ENCODE assay signal across 2 cellular contexts in genomic region chr7:102222445-102222844, GRCh38.
TF ChIP-seq lines count a peak whose summit lies in the region.

No MANE protein-coding gene starts in this region.

TF ChIP-seq in HCT116, 20 proteins besides CTCF, POLR2A, EP300 and RAD21 (continued from another document):
- TF ChIP-seq, protein P1, sequence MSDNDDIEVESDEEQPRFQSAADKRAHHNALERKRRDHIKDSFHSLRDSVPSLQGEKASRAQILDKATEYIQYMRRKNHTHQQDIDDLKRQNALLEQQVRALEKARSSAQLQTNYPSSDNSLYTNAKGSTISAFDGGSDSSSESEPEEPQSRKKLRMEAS (IDR thresholded peaks at IDR 0.05) = no peak
- TF ChIP-seq SP1 (IDR thresholded peaks at IDR 0.05; ENCODE audit: low read depth) (no peak), ZNF274 (IDR thresholded peaks at IDR 0.05; ENCODE audit: low read depth, low read length) (no peak), SRF (IDR thresholded peaks at IDR 0.05; ENCODE audit: low read depth) (no peak), TCF7L2 (IDR thresholded peaks at IDR 0.05; ENCODE audit: borderline replicate concordance, extremely low read depth, insufficient read depth, insufficient read length) (no peak), EZH2 (IDR thresholded peaks at IDR 0.05) (no peak), EGR1 (IDR thresholded peaks at IDR 0.05; ENCODE audit: low read depth) (no peak), POLR2AphosphoS5 (IDR thresholded peaks at IDR 0.05; ENCODE audit: low read depth, low read length) (no peak), FOSL1 (IDR thresholded peaks at IDR 0.05; ENCODE audit: low read depth) (no peak), EZH2phosphoT487 (IDR thresholded peaks at IDR 0.05; ENCODE audit: borderline replicate concordance) (no peak), REST (IDR thresholded peaks at IDR 0.05; ENCODE audit: low read depth) (no peak), SIN3A (IDR thresholded peaks at IDR 0.05; ENCODE audit: low read depth) (no peak), JUND (IDR thresholded peaks at IDR 0.05) (no peak)
- TF ChIP-seq, protein P2, sequence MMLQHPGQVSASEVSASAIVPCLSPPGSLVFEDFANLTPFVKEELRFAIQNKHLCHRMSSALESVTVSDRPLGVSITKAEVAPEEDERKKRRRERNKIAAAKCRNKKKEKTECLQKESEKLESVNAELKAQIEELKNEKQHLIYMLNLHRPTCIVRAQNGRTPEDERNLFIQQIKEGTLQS (IDR thresholded peaks at IDR 0.05) = no peak

TF ChIP-seq in WTC11, 78 proteins besides CTCF, POLR2A, EP300 and RAD21 (continued from another document):
- TF ChIP-seq, protein P3, sequence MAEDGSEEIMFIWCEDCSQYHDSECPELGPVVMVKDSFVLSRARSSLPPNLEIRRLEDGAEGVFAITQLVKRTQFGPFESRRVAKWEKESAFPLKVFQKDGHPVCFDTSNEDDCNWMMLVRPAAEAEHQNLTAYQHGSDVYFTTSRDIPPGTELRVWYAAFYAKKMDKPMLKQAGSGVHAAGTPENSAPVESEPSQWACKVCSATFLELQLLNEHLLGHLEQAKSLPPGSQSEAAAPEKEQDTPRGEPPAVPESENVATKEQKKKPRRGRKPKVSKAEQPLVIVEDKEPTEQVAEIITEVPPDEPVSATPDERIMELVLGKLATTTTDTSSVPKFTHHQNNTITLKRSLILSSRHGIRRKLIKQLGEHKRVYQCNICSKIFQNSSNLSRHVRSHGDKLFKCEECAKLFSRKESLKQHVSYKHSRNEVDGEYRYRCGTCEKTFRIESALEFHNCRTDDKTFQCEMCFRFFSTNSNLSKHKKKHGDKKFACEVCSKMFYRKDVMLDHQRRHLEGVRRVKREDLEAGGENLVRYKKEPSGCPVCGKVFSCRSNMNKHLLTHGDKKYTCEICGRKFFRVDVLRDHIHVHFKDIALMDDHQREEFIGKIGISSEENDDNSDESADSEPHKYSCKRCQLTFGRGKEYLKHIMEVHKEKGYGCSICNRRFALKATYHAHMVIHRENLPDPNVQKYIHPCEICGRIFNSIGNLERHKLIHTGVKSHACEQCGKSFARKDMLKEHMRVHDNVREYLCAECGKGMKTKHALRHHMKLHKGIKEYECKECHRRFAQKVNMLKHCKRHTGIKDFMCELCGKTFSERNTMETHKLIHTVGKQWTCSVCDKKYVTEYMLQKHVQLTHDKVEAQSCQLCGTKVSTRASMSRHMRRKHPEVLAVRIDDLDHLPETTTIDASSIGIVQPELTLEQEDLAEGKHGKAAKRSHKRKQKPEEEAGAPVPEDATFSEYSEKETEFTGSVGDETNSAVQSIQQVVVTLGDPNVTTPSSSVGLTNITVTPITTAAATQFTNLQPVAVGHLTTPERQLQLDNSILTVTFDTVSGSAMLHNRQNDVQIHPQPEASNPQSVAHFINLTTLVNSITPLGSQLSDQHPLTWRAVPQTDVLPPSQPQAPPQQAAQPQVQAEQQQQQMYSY (CRISPR knock-in tag; IDR thresholded peaks at IDR 0.05) = no peak
- TF ChIP-seq ZNF138 (CRISPR knock-in tag; conservative IDR thresholded peaks at IDR 0.05) (no peak), MXD4 (CRISPR knock-in tag; IDR thresholded peaks at IDR 0.05; ENCODE audit: borderline replicate concordance) (no peak), IRF1 (CRISPR knock-in tag; IDR thresholded peaks at IDR 0.05) (no peak), SOX15 (CRISPR knock-in tag; IDR thresholded peaks at IDR 0.05) (no peak), AFF4 (CRISPR knock-in tag; IDR thresholded peaks at IDR 0.05; ENCODE audit: borderline replicate concordance) (no peak), ZNF512 (CRISPR knock-in tag; IDR thresholded peaks at IDR 0.05; ENCODE audit: borderline replicate concordance) (no peak), FOXJ3 (CRISPR knock-in tag; IDR thresholded peaks at IDR 0.05; ENCODE audit: borderline replicate concordance) (no peak), ZNF219 (CRISPR knock-in tag; IDR thresholded peaks at IDR 0.05; ENCODE audit: borderline replicate concordance) (no peak), ETV6 (CRISPR knock-in tag; IDR thresholded peaks at IDR 0.05) (no peak)
- TF ChIP-seq, protein P4, sequence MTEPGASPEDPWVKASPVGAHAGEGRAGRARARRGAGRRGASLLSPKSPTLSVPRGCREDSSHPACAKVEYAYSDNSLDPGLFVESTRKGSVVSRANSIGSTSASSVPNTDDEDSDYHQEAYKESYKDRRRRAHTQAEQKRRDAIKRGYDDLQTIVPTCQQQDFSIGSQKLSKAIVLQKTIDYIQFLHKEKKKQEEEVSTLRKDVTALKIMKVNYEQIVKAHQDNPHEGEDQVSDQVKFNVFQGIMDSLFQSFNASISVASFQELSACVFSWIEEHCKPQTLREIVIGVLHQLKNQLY (CRISPR knock-in tag; IDR thresholded peaks at IDR 0.05) = no peak
